In genomic region chr6:134619789-134620188, GRCh38 we compare ENCODE assay signal across 12 cellular contexts.
A peak's percentile ranks its signal among the peaks of the same experiment; 100 is the strongest.
DNase-seq lines count a peak whose midpoint lies in the region; ATAC-seq, FAIRE-seq and TF ChIP-seq lines count a peak whose summit lies in the region.
"Had no signal": no experiment of that assay in that cellular context is flagged by ENCODE, and none has a peak within 500 bp of the region (broad histone marks: within the 10 kb centered on the region; RNA-seq: fewer than 3 reads in every experiment).

No MANE protein-coding gene starts in this region.

- no peak for TF ChIP-seq CTCF in KMS-11 (conservative IDR thresholded peaks at IDR 0.05; ENCODE audit: low read depth, low read length)
- no peak for TF ChIP-seq CTCF in GM12878 (IDR thresholded peaks at IDR 0.05 in 2 of 3, conservative IDR thresholded peaks at IDR 0.05 in 1 of 3; ENCODE audit: control insufficient read depth in 2 of 3, extremely low read depth in 1 of 3, insufficient read depth in 1 of 3, low read depth in 3 of 3, low read length in 3 of 3)
- no peak for TF ChIP-seq CTCF in keratinocyte (optimal IDR thresholded peaks at IDR 0.05 in 1 of 3, IDR thresholded peaks at IDR 0.05 in 1 of 3, conservative IDR thresholded peaks at IDR 0.05 in 1 of 3; ENCODE audit: extremely low read depth in 1 of 3, insufficient read depth in 2 of 3, low read length in 3 of 3)

- POLR2A ChIA-PET in GM12878 (lab: Charles Lee), result no interaction called here

- H3K9ac ChIP-seq in KMS-11, result no peak overlapping the region
- H3K9ac ChIP-seq in GM12878 (ENCODE audit: control insufficient read depth, insufficient read depth, low read length), result no peak overlapping the region
- no peak overlapping the region for H3K9ac ChIP-seq in keratinocyte (ENCODE audit: control insufficient read depth, extremely low read depth, insufficient read depth, low read length)

- RAD21 ChIA-PET in GM12878 (lab: Charles Lee; ENCODE audit: unreplicated experiment), result interaction anchor here (1.3 kb wide), 1 partner anchor 246 kb away, joined by 3 read pairs; no protein-coding TSS in a partner anchor

- TF ChIP-seq POLR2A in GM12878 (IDR thresholded peaks at IDR 0.05; ENCODE audit: low read depth, low read length), result no peak

- H3K4me1 Mint-ChIP-seq in activated CD4-positive, alpha-beta T cell treated with anti-CD3 and anti-CD28 coated beads, Interleukin-2, amount 10 ng/mL, durations not matched to agents 24 days and 14 days, result peaks cover 5% of the 10 kb centered on the region

- H3K36me3 Mint-ChIP-seq in activated CD4-positive, alpha-beta T cell treated with anti-CD3 and anti-CD28 coated beads, Interleukin-2, amount 10 ng/mL, durations not matched to agents 24 days and 14 days (ENCODE audit: low read depth), result no peaks in the 10 kb centered on the region
- H3K36me3 Mint-ChIP-seq: activated naive CD4-positive, alpha-beta T cell treated with anti-CD3 and anti-CD28 coated beads, Interleukin-2, amount 50 U/mL, for 72 hours; naive thymus-derived CD4-positive, alpha-beta T cell had no signal

- no peak for FAIRE-seq in GM12878 (lab: Jason Lieb, UNC)
- peak; percentile 76 for FAIRE-seq in keratinocyte (lab: Jason Lieb, UNC)

- no peaks in the 10 kb centered on the region for H3K9me3 ChIP-seq in GM12878 (replicated peaks; ENCODE audit: control insufficient read depth, insufficient read depth, low read length)
- H3K9me3 ChIP-seq in keratinocyte (ENCODE audit: control insufficient read depth, low read depth, low read length), result no peaks in the 10 kb centered on the region

- intact Hi-C loops in GM12878 (cut with micrococcal nuclease; ENCODE audit: unreplicated experiment), result no loop called here
- intact Hi-C loops in activated CD4-positive, alpha-beta T cell treated with anti-CD3 and anti-CD28 coated beads, Interleukin-2, amount 10 ng/mL, durations not matched to agents 24 days and 14 days (cut with micrococcal nuclease), result no loop called here

- no peaks in the 10 kb centered on the region for H3K9me3 Mint-ChIP-seq in activated CD4-positive, alpha-beta T cell treated with anti-CD3 and anti-CD28 coated beads, Interleukin-2, amount 10 ng/mL, durations not matched to agents 24 days and 14 days
- H3K9me3 Mint-ChIP-seq: activated naive CD4-positive, alpha-beta T cell treated with anti-CD3 and anti-CD28 coated beads, Interleukin-2, amount 50 U/mL, for 72 hours had no signal

- H3K4me1 ChIP-seq in KMS-11 (ENCODE audit: low read depth, poor library complexity, severe bottlenecking) (peaks cover 26% of the 10 kb centered on the region), GM12878 (ENCODE audit: control insufficient read depth, insufficient read depth, low read length) (no peaks in the 10 kb centered on the region), keratinocyte (ENCODE audit: control insufficient read depth, extremely low read depth, insufficient read depth, low read length) (peaks cover 35% of the 10 kb centered on the region)

- no peak overlapping the region; the same call in 1 of the 2 replicates for H2AFZ ChIP-seq in KMS-11 (ENCODE audit: low read depth)
- H2AFZ ChIP-seq in GM12878 (ENCODE audit: control insufficient read depth, low read depth, low read length), result no peak overlapping the region
- no peak overlapping the region for H2AFZ ChIP-seq in keratinocyte (ENCODE audit: control insufficient read depth, low read length)

- H3K79me2 ChIP-seq in KMS-11 (ENCODE audit: insufficient read depth, low read depth) (no peaks in the 10 kb centered on the region), GM12878 (ENCODE audit: control insufficient read depth, insufficient read depth, low read length) (no peaks in the 10 kb centered on the region), keratinocyte (ENCODE audit: control insufficient read depth, insufficient read depth, low read length) (no peaks in the 10 kb centered on the region)

- DNase-seq in AG08395 (ENCODE audit: low spot score), result peak; percentile 78
- no peak for DNase-seq in GM12878 (ENCODE audit: low read depth, low spot score)
- DNase-seq in keratinocyte (ENCODE audit: low read depth, low spot score), result no peak
- no peak for DNase-seq in activated CD4-positive, alpha-beta T cell treated with anti-CD3 and anti-CD28 coated beads, Interleukin-2, amount 10 ng/mL, durations not matched to agents 24 days and 14 days
- DNase-seq in activated T-cell treated with anti-CD3 and anti-CD28 coated beads, Interleukin-2, amount 50 U/mL, for 48 hours, result no peak
- no peak for DNase-seq in caudate nucleus (lab: John Stamatoyannopoulos, UW)
- DNase-seq: effector CD8-positive, alpha-beta T cell; naive thymus-derived CD4-positive, alpha-beta T cell; NCI-H2029 treated with DMSO at 0.1 percent for 48 hours had no signal

- H3K4me2 ChIP-seq in KMS-11, result peak overlapping the region; percentile 64
- no peak overlapping the region for H3K4me2 ChIP-seq in GM12878 (ENCODE audit: control insufficient read depth, insufficient read depth)
- H3K4me2 ChIP-seq in keratinocyte (ENCODE audit: control insufficient read depth, extremely low read depth, insufficient read depth, low read depth, low read length), result peak overlapping the region; percentile 11

- H3K4me3 ChIP-seq in KMS-11 (IDR thresholded peaks at IDR 0.05; ENCODE audit: insufficient read depth, low read depth, low read length), result no peak overlapping the region
- no peak overlapping the region for H3K4me3 ChIP-seq in GM12878
- H3K4me3 ChIP-seq in keratinocyte (ENCODE audit: control insufficient read depth in 2 of 3, extremely low read depth in 1 of 3, insufficient read depth in 2 of 3, low read depth in 1 of 3, low read length in 3 of 3), result no peak overlapping the region

- dilution Hi-C loops in keratinocyte (cut with MboI; ENCODE audit: extremely low pct_ligation_motif_present, low sequenced_read_pairs), result no loop called here

- peaks cover 23% of the 10 kb centered on the region for H3K27me3 Mint-ChIP-seq in activated CD4-positive, alpha-beta T cell treated with anti-CD3 and anti-CD28 coated beads, Interleukin-2, amount 10 ng/mL, durations not matched to agents 24 days and 14 days

- H3K27ac ChIP-seq in KMS-11 (no peak overlapping the region), GM12878 (ENCODE audit: control insufficient read depth, insufficient read depth) (no peak overlapping the region), keratinocyte (ENCODE audit: control insufficient read depth, insufficient read depth, low read length) (peak overlapping the region; percentile 10), caudate nucleus (ENCODE audit: low read depth, low read length) (no peak overlapping the region)

- 33% methylated on average over 4 of the region's 4 CpGs for WGBS in GM12878 (ENCODE audit: insufficient coverage, insufficient replicate concordance, low lambda C conversion rate, missing lambda C conversion rate)

- in situ Hi-C loops in GM12878 (cut with MboI), result no loop called here

- no peak for ATAC-seq in GM12878
- ATAC-seq in HG03175 (IDR thresholded peaks at IDR 0.05; ENCODE audit: unreplicated experiment), result no peak
- ATAC-seq: activated naive CD4-positive, alpha-beta T cell treated with anti-CD3 and anti-CD28 coated beads, Interleukin-2, amount 50 U/mL, for 72 hours; naive thymus-derived CD4-positive, alpha-beta T cell had no signal

- H3K27me3 ChIP-seq in KMS-11 (ENCODE audit: insufficient read depth, low read depth) (no peaks in the 10 kb centered on the region), GM12878 (replicated peaks in 1 of 2; ENCODE audit: control insufficient read depth in 2 of 2, insufficient read depth in 2 of 2, low read length in 1 of 2) (0 out of 4 replicates have a peak, but pooled peaks cover 0 to 2% of the 10 kb centered on the region in 2 experiments), keratinocyte (ENCODE audit: control insufficient read depth, extremely low read depth, insufficient read depth, low read length) (no peaks in the 10 kb centered on the region)

- TF ChIP-seq RAD21 in GM12878 (IDR thresholded peaks at IDR 0.05; ENCODE audit: insufficient read depth, low read depth, low read length), result no peak

- H4K20me1 ChIP-seq in KMS-11 (ENCODE audit: insufficient read depth) (no peaks in the 10 kb centered on the region), GM12878 (ENCODE audit: control insufficient read depth, insufficient read depth) (no peaks in the 10 kb centered on the region), keratinocyte (ENCODE audit: control insufficient read depth, extremely low read depth, insufficient read depth, low read length) (no peaks in the 10 kb centered on the region)

- SMC1A ChIA-PET in GM12878 (lab: Charles Lee; ENCODE audit: uncharacterized antibody, unreplicated experiment), result interaction anchor here (0.7 kb wide), 1 partner anchor 436 kb away, joined by 3 read pairs; no protein-coding TSS in a partner anchor

- CTCF ChIA-PET in GM12878 (lab: Yijun Ruan, JAX), result interaction anchor here (0.8 kb wide), 1 partner anchor 201 kb away, joined by 3 read pairs; no protein-coding TSS in a partner anchor

- TF ChIP-seq EP300 in GM12878 (IDR thresholded peaks at IDR 0.05; ENCODE audit: borderline replicate concordance in 1 of 2, control insufficient read depth in 1 of 2, low read depth in 2 of 2, low read length in 2 of 2), result no peak

- no peak overlapping the region for H3K27ac Mint-ChIP-seq in activated CD4-positive, alpha-beta T cell treated with anti-CD3 and anti-CD28 coated beads, Interleukin-2, amount 10 ng/mL, durations not matched to agents 24 days and 14 days
- H3K27ac Mint-ChIP-seq: activated naive CD4-positive, alpha-beta T cell treated with anti-CD3 and anti-CD28 coated beads, Interleukin-2, amount 50 U/mL, for 72 hours; naive thymus-derived CD4-positive, alpha-beta T cell had no signal

- no peak overlapping the region for H3K4me3 Mint-ChIP-seq in activated CD4-positive, alpha-beta T cell treated with anti-CD3 and anti-CD28 coated beads, Interleukin-2, amount 10 ng/mL, durations not matched to agents 24 days and 14 days
- H3K4me3 Mint-ChIP-seq: naive thymus-derived CD4-positive, alpha-beta T cell had no signal

- H3K36me3 ChIP-seq in KMS-11 (ENCODE audit: insufficient read depth), result no peaks in the 10 kb centered on the region
- H3K36me3 ChIP-seq in GM12878 (ENCODE audit: control insufficient read depth in 2 of 2, insufficient read depth in 2 of 2, low read length in 1 of 2), result no peaks in the 10 kb centered on the region
- no peaks in the 10 kb centered on the region for H3K36me3 ChIP-seq in keratinocyte (ENCODE audit: control insufficient read depth in 2 of 2, extremely low read depth in 1 of 2, insufficient read depth in 2 of 2, low read length in 2 of 2)

- H3K9me1 ChIP-seq in keratinocyte (ENCODE audit: control insufficient read depth, extremely low read depth, insufficient read depth, low read length), result no peaks in the 10 kb centered on the region

- no TSS peak for BruUV-seq in GM12878 (replicated peaks; lab: Mats Ljungman, UMichigan)

TF ChIP-seq in GM12878, 131 proteins besides CTCF, POLR2A, EP300 and RAD21:
- TF ChIP-seq NFXL1 (IDR thresholded peaks at IDR 0.05; ENCODE audit: borderline replicate concordance) (no peak), RUNX3 (IDR thresholded peaks at IDR 0.05; ENCODE audit: low read length) (0 out of 2 replicates have a peak, but pooled peaks have one; percentile 8), BMI1 (IDR thresholded peaks at IDR 0.05; ENCODE audit: borderline replicate concordance) (no peak)
